ENCODE assay signal across 13 cellular contexts in genomic region chr2:235024951-235025773, GRCh38.
DNase-seq lines count a peak whose midpoint lies in the region; ATAC-seq, FAIRE-seq and TF ChIP-seq lines count a peak whose summit lies in the region.
"Had no signal": no experiment of that assay in that cellular context is flagged by ENCODE, and none has a peak within 500 bp of the region (broad histone marks: within the 10 kb centered on the region; RNA-seq: fewer than 3 reads in every experiment).

No MANE protein-coding gene starts in this region.

- POLR2A ChIA-PET in endothelial cell of umbilical vein (lab: Charles Lee): no interaction called here

- peak overlapping the region; percentile 32 for H3K9ac ChIP-seq in endothelial cell of umbilical vein (replicated peaks; ENCODE audit: extremely low read depth, insufficient read depth, low read length)

- H4K20me1 ChIP-seq in endothelial cell of umbilical vein (replicated peaks; ENCODE audit: control insufficient read depth, extremely low read depth, insufficient read depth, low read length): no peaks in the 10 kb centered on the region

- intact Hi-C loops in Right ventricle myocardium inferior (cut with DNase I): no loop called here
- intact Hi-C loops in cardiac septum (cut with DNase I): no loop called here
- intact Hi-C loops in endothelial cell of umbilical vein (cut with micrococcal nuclease): no loop called here
- intact Hi-C loops in mucosa of descending colon (cut with DNase I, micrococcal nuclease): no loop called here

- peak overlapping the region; percentile 23 for H3K4me2 ChIP-seq in endothelial cell of umbilical vein (ENCODE audit: insufficient read depth, low read length)

- peak overlapping the region; percentile 76 for H3K27ac ChIP-seq in endothelial cell of umbilical vein (ENCODE audit: insufficient read depth, low read depth, low read length)
- H3K27ac ChIP-seq: tibial artery had no signal

- H2AFZ ChIP-seq in endothelial cell of umbilical vein (ENCODE audit: low read depth, low read length): no peak overlapping the region

- TF ChIP-seq POLR2A in endothelial cell of umbilical vein (IDR thresholded peaks at IDR 0.05; ENCODE audit: low read depth, low read length): no peak

- no peaks in the 10 kb centered on the region for H3K9me1 ChIP-seq in endothelial cell of umbilical vein (replicated peaks; ENCODE audit: control insufficient read depth, extremely low read depth, insufficient read depth, low read length)

- H3K27me3 ChIP-seq in endothelial cell of umbilical vein (ENCODE audit: control insufficient read depth in 2 of 2, insufficient read depth in 2 of 2, low read length in 2 of 2): no peaks in the 10 kb centered on the region
- H3K27me3 ChIP-seq: brain microvascular endothelial cell, tibial artery had no signal

- CTCF ChIA-PET in endothelial cell of umbilical vein (lab: Charles Lee): interaction anchor here (0.9 to 2.7 kb wide), 10 partner anchors 13 to 414 kb away, joined by 3 to 18 read pairs (median 4); no protein-coding TSS in a partner anchor

- no peak overlapping the region for H3K4me3 ChIP-seq in endothelial cell of umbilical vein (replicated peaks in 1 of 3; ENCODE audit: insufficient read depth in 1 of 3, low read depth in 1 of 3, low read length in 3 of 3)
- H3K4me3 ChIP-seq in mucosa of descending colon: no peak overlapping the region
- H3K4me3 ChIP-seq: tibial artery had no signal

- H3K79me2 ChIP-seq in endothelial cell of umbilical vein (ENCODE audit: control insufficient read depth, insufficient read depth, low read length): peaks cover 72% of the 10 kb centered on the region

- peak; percentile 57 for DNase-seq in Right ventricle myocardium inferior (ENCODE audit: missing footprints)
- DNase-seq in cardiac septum (ENCODE audit: low spot score): no peak
- DNase-seq in endothelial cell of umbilical vein (ENCODE audit: low read depth, low spot score): peak; percentile 54
- peak in 2 of 3 donors; percentile 37 to 61 for DNase-seq in mucosa of descending colon
- DNase-seq in OCI-M2 (lab: John Stamatoyannopoulos, UW; ENCODE audit: unreplicated experiment): no peak
- no peak for DNase-seq in stimulated activated CD4-positive, alpha-beta T cell treated with anti-CD3 and anti-CD28 coated beads, Interleukin-4, amount 100 ng/mL, for 24 hours
- DNase-seq in activated CD4-positive, alpha-beta T cell treated with anti-CD3 and anti-CD28 coated beads for 48 hours: no peak
- DNase-seq: activated CD4-positive, alpha-beta T cell treated with anti-CD3 and anti-CD28 coated beads, Interleukin-2, amount 10 ng/mL, durations not matched to agents 7 days and 5 days; brain microvascular endothelial cell; DND-41; tibial artery had no signal

- no peak for TF ChIP-seq CTCF in endothelial cell of umbilical vein (IDR thresholded peaks at IDR 0.05; ENCODE audit: extremely low read depth in 1 of 2, insufficient read depth in 1 of 2, low read depth in 1 of 2, low read length in 2 of 2)
- no peak for TF ChIP-seq CTCF in mucosa of descending colon (IDR thresholded peaks at IDR 0.05)

- peaks cover 73% of the 10 kb centered on the region for H3K4me1 ChIP-seq in endothelial cell of umbilical vein (ENCODE audit: control insufficient read depth, extremely low read depth, insufficient read depth, low read length)
- H3K4me1 ChIP-seq in mucosa of descending colon (ENCODE audit: low read depth): peaks cover 19% of the 10 kb centered on the region

- H3K9me3 ChIP-seq in endothelial cell of umbilical vein (replicated peaks; ENCODE audit: control insufficient read depth, insufficient read depth, low read length) (no peaks in the 10 kb centered on the region), mucosa of descending colon (no peaks in the 10 kb centered on the region)
- H3K9me3 ChIP-seq: tibial artery had no signal

- dilution Hi-C loops in endothelial cell of umbilical vein (cut with MboI; ENCODE audit: extremely low pct_ligation_motif_present, low sequenced_read_pairs): no loop called here

- FAIRE-seq in endothelial cell of umbilical vein (lab: Jason Lieb, UNC): no peak
- FAIRE-seq: GM12891 had no signal

- H3K36me3 ChIP-seq in endothelial cell of umbilical vein (ENCODE audit: control insufficient read depth in 2 of 2, extremely low read depth in 1 of 2, insufficient read depth in 2 of 2, low read length in 2 of 2) (no peaks in the 10 kb centered on the region), mucosa of descending colon (ENCODE audit: low read depth) (no peaks in the 10 kb centered on the region)
- H3K36me3 ChIP-seq: brain microvascular endothelial cell, tibial artery had no signal

- BruUV-seq in endothelial cell of umbilical vein (replicated peaks; lab: Mats Ljungman, UMichigan): no TSS peak

- no peak for ATAC-seq in Right ventricle myocardium inferior
- peak; percentile 24 for ATAC-seq in mucosa of descending colon
- ATAC-seq in GM21526 (IDR thresholded peaks at IDR 0.05; ENCODE audit: low FRiP score, unreplicated experiment): no peak

TF ChIP-seq in endothelial cell of umbilical vein, 7 proteins besides CTCF, POLR2A, EP300 and RAD21:
- TF ChIP-seq MYC (IDR thresholded peaks at IDR 0.05; ENCODE audit: low read depth, low read length): no peak
- TF ChIP-seq JUN (IDR thresholded peaks at IDR 0.05; ENCODE audit: borderline replicate concordance, insufficient read depth, insufficient read length, low read depth): no peak
- no peak for TF ChIP-seq EZH2 (IDR thresholded peaks at IDR 0.05; ENCODE audit: borderline replicate concordance, low read depth, low read length, severe bottlenecking)
- TF ChIP-seq GATA2 (IDR thresholded peaks at IDR 0.05; ENCODE audit: insufficient read depth, insufficient read length, low read depth, low read length): no peak
- no peak for TF ChIP-seq MAX (IDR thresholded peaks at IDR 0.05; ENCODE audit: insufficient read depth, insufficient read length)
- TF ChIP-seq FOS (IDR thresholded peaks at IDR 0.05; ENCODE audit: borderline replicate concordance, insufficient read depth, low read length): no peak
- TF ChIP-seq POLR2AphosphoS5 (IDR thresholded peaks at IDR 0.05; ENCODE audit: insufficient read depth, low read depth, low read length): no peak

Comparison
In these comparisons a context has a peak if more than half of its experiments do, and no peak if none do; other contexts are left out.
1. DNase-seq: peak in Right ventricle myocardium inferior (single experiment), endothelial cell of umbilical vein (single experiment) and mucosa of descending colon (2 of 3); none in cardiac septum (single experiment), OCI-M2 (single experiment), stimulated activated CD4-positive, alpha-beta T cell treated with anti-CD3 and anti-CD28 coated beads, Interleukin-4, amount 100 ng/mL, for 24 hours (single experiment) and activated CD4-positive, alpha-beta T cell treated with anti-CD3 and anti-CD28 coated beads for 48 hours (single experiment).